In the genomic region with DNA sequence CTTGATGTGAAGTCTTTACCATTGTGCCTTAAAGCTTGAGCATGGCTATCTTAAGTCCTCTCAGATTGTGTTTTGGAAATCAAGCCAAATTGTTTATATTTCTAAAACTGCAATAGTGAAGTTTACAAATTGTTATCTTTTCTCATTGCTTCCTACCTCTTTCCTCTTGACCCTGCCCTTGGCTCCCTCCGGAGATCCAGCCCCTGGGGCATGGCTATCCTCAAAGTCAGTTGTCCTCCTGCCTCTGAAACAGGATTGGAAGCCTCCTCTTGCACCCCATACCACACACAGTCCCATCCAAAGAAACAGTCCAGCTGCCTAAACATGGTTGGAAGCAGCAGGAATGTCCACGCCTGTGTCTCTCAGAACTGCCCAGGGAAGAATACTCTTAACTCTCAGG, we compare ENCODE assay signal across 17 cellular contexts. TPM values are rescaled to one million over a fixed set of nuclear protein-coding genes. Genes with fewer than 3 reads are reported as not detected.
A peak's percentile ranks its signal among the peaks of the same experiment; 100 is the strongest.
DNase-seq lines count a peak whose midpoint lies in the region; ATAC-seq lines count a peak whose summit lies in the region.
"Had no signal": no experiment of that assay in that cellular context is flagged by ENCODE, and none has a peak within 500 bp of the region (broad histone marks: within the 10 kb centered on the region; RNA-seq: fewer than 3 reads in every experiment).

No MANE protein-coding gene starts in this region.

- no peak overlapping the region for H2AFZ ChIP-seq in mesenchymal stem cell (ENCODE audit: low read depth, low read length)

- H3K27me3 ChIP-seq in CD4-positive, CD25-positive, alpha-beta regulatory T cell (ENCODE audit: control insufficient read depth, insufficient read depth, low read length) = no peaks in the 10 kb centered on the region
- H3K27me3 ChIP-seq in mesenchymal stem cell (ENCODE audit: control insufficient read depth in 1 of 2, insufficient read depth in 1 of 2, low read length in 2 of 2) (no peaks in the 10 kb centered on the region), aorta (ENCODE audit: control insufficient read depth in 1 of 2, insufficient read depth in 2 of 2, low read length in 1 of 2) (no peaks in the 10 kb centered on the region)

- H3K36me3 ChIP-seq in CD4-positive, CD25-positive, alpha-beta regulatory T cell (ENCODE audit: control insufficient read depth, insufficient read depth, low read length) = no peaks in the 10 kb centered on the region
- H3K36me3 ChIP-seq in mesenchymal stem cell (ENCODE audit: control insufficient read depth in 1 of 2, insufficient read depth in 2 of 2, low read depth in 1 of 2, low read length in 2 of 2) (no peaks in the 10 kb centered on the region), aorta (ENCODE audit: control insufficient read depth in 1 of 2, insufficient read depth in 2 of 2, low read length in 1 of 2) (no peaks in the 10 kb centered on the region)

- H3K4me3 Mint-ChIP-seq in activated CD4-positive, alpha-beta T cell treated with anti-CD3 and anti-CD28 coated beads, Interleukin-2, amount 10 ng/mL, durations not matched to agents 24 days and 14 days = no peak overlapping the region
- H3K4me3 Mint-ChIP-seq in CD4-positive, CD25-positive, alpha-beta regulatory T cell = no peak overlapping the region
- no peak overlapping the region for H3K4me3 Mint-ChIP-seq in stimulated activated effector memory CD8-positive, alpha-beta T cell treated with anti-CD3 and anti-CD28 coated beads, Interleukin-12 subunit alpha, Interleukin-12 subunit beta, amount 100 ng/mL, for 72 hours

- H3K4ac ChIP-seq in mesenchymal stem cell (ENCODE audit: low read depth in 1 of 2, low read length in 2 of 2) = peak overlapping the region; percentile 7 to 94

- no peak for DNase-seq in activated CD4-positive, alpha-beta T cell treated with anti-CD3 and anti-CD28 coated beads, Interleukin-2, amount 10 ng/mL, durations not matched to agents 24 days and 14 days
- DNase-seq in activated CD4-positive, alpha-beta T cell treated with anti-CD3 and anti-CD28 coated beads, Interleukin-2, amount 50 U/mL, for 48 hours = no peak
- no peak for DNase-seq in CD4-positive, CD25-positive, alpha-beta regulatory T cell
- DNase-seq in mesenchymal stem cell (peak; percentile 62), aorta (no peak)
- DNase-seq in stimulated activated effector memory CD8-positive, alpha-beta T cell treated with anti-CD3 and anti-CD28 coated beads, Interleukin-12 subunit alpha, Interleukin-12 subunit beta, amount 100 ng/mL, for 72 hours (ENCODE audit: low spot score in 2 of 2) = no peak
- DNase-seq: H7, Kasumi-1, NCI-H1694, NCI-H2081, NCI-H2171 treated with DMSO at 0.1 percent for 48 hours, NCI-H524 treated with DMSO at 0.1 percent for 48 hours, NCI-H82, SIG-M5 had no signal

- no peak overlapping the region for H2BK5ac ChIP-seq in mesenchymal stem cell (ENCODE audit: low read depth, low read length, poor library complexity, severe bottlenecking)

- ATAC-seq in CD4-positive, CD25-positive, alpha-beta regulatory T cell (ENCODE audit: low read depth in 2 of 2) = no peak
- no peak for ATAC-seq in stimulated activated effector memory CD8-positive, alpha-beta T cell treated with anti-CD3 and anti-CD28 coated beads, Interleukin-12 subunit alpha, Interleukin-12 subunit beta, amount 100 ng/mL, for 72 hours
- no peak for ATAC-seq in GM19023 (IDR thresholded peaks at IDR 0.05; ENCODE audit: unreplicated experiment)
- ATAC-seq in aorta (ENCODE audit: low FRiP score) = no peak
- ATAC-seq: Panc1 had no signal

- H3K36me3 Mint-ChIP-seq in activated CD4-positive, alpha-beta T cell treated with anti-CD3 and anti-CD28 coated beads, Interleukin-2, amount 10 ng/mL, durations not matched to agents 24 days and 14 days (ENCODE audit: low read depth) = peaks cover 3% of the 10 kb centered on the region
- no peaks in the 10 kb centered on the region for H3K36me3 Mint-ChIP-seq in CD4-positive, CD25-positive, alpha-beta regulatory T cell
- H3K36me3 Mint-ChIP-seq in stimulated activated effector memory CD8-positive, alpha-beta T cell treated with anti-CD3 and anti-CD28 coated beads, Interleukin-12 subunit alpha, Interleukin-12 subunit beta, amount 100 ng/mL, for 72 hours = peaks cover 13% of the 10 kb centered on the region

- H2BK15ac ChIP-seq in mesenchymal stem cell (ENCODE audit: low read depth, poor library complexity, severe bottlenecking) = no peak overlapping the region

- H4K8ac ChIP-seq in mesenchymal stem cell (ENCODE audit: low read length) = peak overlapping the region; percentile 33

- H4K91ac ChIP-seq in mesenchymal stem cell (ENCODE audit: low read length) = peak overlapping the region; percentile 97

- H3K18ac ChIP-seq in mesenchymal stem cell (ENCODE audit: low read depth in 1 of 2, low read length in 2 of 2) = peak overlapping the region; percentile 96 to 97

- whole genome bisulfite sequencing in mesenchymal stem cell = 36% methylated on average over 2 of the region's 2 CpGs
- WGBS in aorta, 2 donors = 93 to 96% methylated on average over 2 of the region's 2 CpGs

- H3K14ac ChIP-seq in mesenchymal stem cell (ENCODE audit: low read length in 2 of 2) = peak overlapping the region in 1 of 2 experiments; percentile 85

- H3K9me3 Mint-ChIP-seq in activated CD4-positive, alpha-beta T cell treated with anti-CD3 and anti-CD28 coated beads, Interleukin-2, amount 10 ng/mL, durations not matched to agents 24 days and 14 days = peaks cover 8% of the 10 kb centered on the region
- H3K9me3 Mint-ChIP-seq in CD4-positive, CD25-positive, alpha-beta regulatory T cell = peaks cover 0 to 2% (median 0%) of the 10 kb centered on the region in 7 donors
- peaks cover 3% of the 10 kb centered on the region for H3K9me3 Mint-ChIP-seq in stimulated activated effector memory CD8-positive, alpha-beta T cell treated with anti-CD3 and anti-CD28 coated beads, Interleukin-12 subunit alpha, Interleukin-12 subunit beta, amount 100 ng/mL, for 72 hours

- H3K4me2 ChIP-seq in mesenchymal stem cell (ENCODE audit: low read length, poor library complexity, severe bottlenecking) = no peak overlapping the region

- peak overlapping the region in 1 of 2 experiments; percentile 46 for H3K23ac ChIP-seq in mesenchymal stem cell (ENCODE audit: low read length in 2 of 2)

- H3K79me1 ChIP-seq in mesenchymal stem cell (replicated peaks; ENCODE audit: low read length, poor library complexity, severe bottlenecking) = no peaks in the 10 kb centered on the region

- H3K4me1 Mint-ChIP-seq in activated CD4-positive, alpha-beta T cell treated with anti-CD3 and anti-CD28 coated beads, Interleukin-2, amount 10 ng/mL, durations not matched to agents 24 days and 14 days = peaks cover 36% of the 10 kb centered on the region
- H3K4me1 Mint-ChIP-seq in CD4-positive, CD25-positive, alpha-beta regulatory T cell = peaks cover 14 to 37% (median 23%) of the 10 kb centered on the region in 4 donors
- peaks cover 52% of the 10 kb centered on the region for H3K4me1 Mint-ChIP-seq in stimulated activated effector memory CD8-positive, alpha-beta T cell treated with anti-CD3 and anti-CD28 coated beads, Interleukin-12 subunit alpha, Interleukin-12 subunit beta, amount 100 ng/mL, for 72 hours

- H3K4me1 ChIP-seq in CD4-positive, CD25-positive, alpha-beta regulatory T cell (ENCODE audit: control insufficient read depth, insufficient read depth, low read length, poor library complexity, severe bottlenecking) = peaks cover 14% of the 10 kb centered on the region
- H3K4me1 ChIP-seq in mesenchymal stem cell (ENCODE audit: control insufficient read depth, insufficient read depth, low read depth, low read length) = peaks cover 6% of the 10 kb centered on the region
- H3K4me1 ChIP-seq in aorta (ENCODE audit: control insufficient read depth in 1 of 2, insufficient read depth in 2 of 2, low read length in 2 of 2) = no peaks in the 10 kb centered on the region

- intact Hi-C loops in activated CD4-positive, alpha-beta T cell treated with anti-CD3 and anti-CD28 coated beads, Interleukin-2, amount 10 ng/mL, durations not matched to agents 24 days and 14 days (cut with micrococcal nuclease) = no loop called here
- intact Hi-C loops in aorta (cut with DNase I) = no loop called here

- no peak overlapping the region for H2AK5ac ChIP-seq in mesenchymal stem cell (ENCODE audit: low read length, severe bottlenecking)

- no peaks in the 10 kb centered on the region for H3K9me3 ChIP-seq in CD4-positive, CD25-positive, alpha-beta regulatory T cell (ENCODE audit: control insufficient read depth in 2 of 2, low read length in 2 of 2)
- H3K9me3 ChIP-seq in mesenchymal stem cell (ENCODE audit: control insufficient read depth, low read length) (no peaks in the 10 kb centered on the region), aorta (ENCODE audit: control insufficient read depth, low read length) (no peaks in the 10 kb centered on the region)

- no peak overlapping the region for H3K9ac ChIP-seq in mesenchymal stem cell (ENCODE audit: low read length)

- H2BK12ac ChIP-seq in mesenchymal stem cell (ENCODE audit: low read length in 2 of 2) = peak overlapping the region; percentile 98 to 99

- no peak overlapping the region for H3K27ac ChIP-seq in CD4-positive, CD25-positive, alpha-beta regulatory T cell (ENCODE audit: insufficient read depth, low read length, poor library complexity, severe bottlenecking)
- no peak overlapping the region for H3K27ac ChIP-seq in mesenchymal stem cell (ENCODE audit: low read length, poor library complexity, severe bottlenecking)
- H3K27ac ChIP-seq in aorta (ENCODE audit: low read depth in 1 of 2, low read length in 2 of 2) = no peak overlapping the region
- H3K27ac ChIP-seq: C4-2B had no signal

- H3K27me3 Mint-ChIP-seq in activated CD4-positive, alpha-beta T cell treated with anti-CD3 and anti-CD28 coated beads, Interleukin-2, amount 10 ng/mL, durations not matched to agents 24 days and 14 days = no peaks in the 10 kb centered on the region
- no peaks in the 10 kb centered on the region for H3K27me3 Mint-ChIP-seq in CD4-positive, CD25-positive, alpha-beta regulatory T cell

- H3K4me3 ChIP-seq in CD4-positive, CD25-positive, alpha-beta regulatory T cell (ENCODE audit: low read depth, low read length) = no peak overlapping the region
- no peak overlapping the region for H3K4me3 ChIP-seq in mesenchymal stem cell (ENCODE audit: insufficient read depth in 1 of 2, low read depth in 1 of 2, low read length in 2 of 2)
- no peak overlapping the region for H3K4me3 ChIP-seq in aorta (ENCODE audit: low read length in 2 of 2)

- H3K27ac Mint-ChIP-seq in activated CD4-positive, alpha-beta T cell treated with anti-CD3 and anti-CD28 coated beads, Interleukin-2, amount 10 ng/mL, durations not matched to agents 24 days and 14 days = peak overlapping the region; percentile 66
- peak overlapping the region in 2 of 3 donors; percentile 11 to 38 for H3K27ac Mint-ChIP-seq in CD4-positive, CD25-positive, alpha-beta regulatory T cell
- peak overlapping the region; percentile 61 for H3K27ac Mint-ChIP-seq in stimulated activated effector memory CD8-positive, alpha-beta T cell treated with anti-CD3 and anti-CD28 coated beads, Interleukin-12 subunit alpha, Interleukin-12 subunit beta, amount 100 ng/mL, for 72 hours

- H2BK120ac ChIP-seq in mesenchymal stem cell (ENCODE audit: low read depth, low read length) = peak overlapping the region; percentile 23

RNA-seq across cellular contexts. Expression of a gene that starts 30.1 kb away (rescaled TPM):
- total RNA-seq in activated CD4-positive, alpha-beta T cell treated with anti-CD3 and anti-CD28 coated beads, Interleukin-2, amount 10 ng/mL, durations not matched to agents 24 days and 14 days = 27.6 and 28.7 TPM in 2 replicates
- 3.4 TPM for total RNA-seq in CD4-positive, CD25-positive, alpha-beta regulatory T cell
- polyA plus RNA-seq in CD4-positive, CD25-positive, alpha-beta regulatory T cell = 1 to 10 TPM in 1 of 4 donors, under 1 TPM in 3; 0.18 to 1.5 (median 0.69) TPM
- polyA plus RNA-seq in mesenchymal stem cell (2013, experiment 1 of 2) = 173 TPM
- 153 TPM for polyA plus RNA-seq in mesenchymal stem cell (2013, experiment 2 of 2)
- total RNA-seq in aorta = 100 to 1,000 TPM; 190 to 289 TPM
- polyA plus RNA-seq in aorta = 10 to 100 TPM in 1 of 2 donors, 1 to 10 TPM in 1; 7.3 to 54.5 TPM

RNA-seq across cellular contexts. Expression of a gene that starts 43.0 kb away (rescaled TPM):
- not detected in 2 replicates for total RNA-seq in activated CD4-positive, alpha-beta T cell treated with anti-CD3 and anti-CD28 coated beads, Interleukin-2, amount 10 ng/mL, durations not matched to agents 24 days and 14 days
- total RNA-seq in CD4-positive, CD25-positive, alpha-beta regulatory T cell = 0.47 TPM
- not detected for polyA plus RNA-seq in CD4-positive, CD25-positive, alpha-beta regulatory T cell
- polyA plus RNA-seq in mesenchymal stem cell (2013, experiment 1 of 2) = 93.7 TPM
- polyA plus RNA-seq in mesenchymal stem cell (2013, experiment 2 of 2) = 85.6 TPM
- total RNA-seq in aorta = 10 to 100 TPM in 1 of 2 donors, 1 to 10 TPM in 1; 3.4 to 10.1 TPM
- polyA plus RNA-seq in aorta = 1 to 10 TPM; 2.3 to 4.5 TPM
